ENCODE assay signal across 8 cellular contexts in genomic region chr1:145994391-145995120, GRCh38. TPM values are rescaled to one million over a fixed set of nuclear protein-coding genes. Genes with fewer than 3 reads are reported as not detected.
A peak's percentile ranks its signal among the peaks of the same experiment; 100 is the strongest.
DNase-seq lines count a peak whose midpoint lies in the region; ATAC-seq and TF ChIP-seq lines count a peak whose summit lies in the region.

No MANE protein-coding gene starts in this region.

- H3K27ac ChIP-seq in esophagus (ENCODE audit: low read depth in 2 of 2, low read length in 1 of 2), result peak overlapping the region; percentile 80 to 89

- H3K4me3 ChIP-seq in esophagus (ENCODE audit: low read depth in 1 of 2, low read length in 2 of 2), result peak overlapping the region; percentile 82 to 88
- H3K4me3 ChIP-seq in retinal pigment epithelial cell (ENCODE audit: low read length), result peak overlapping the region; percentile 98

- H3K27me3 ChIP-seq in esophagus (ENCODE audit: control insufficient read depth in 1 of 2, insufficient read depth in 2 of 2, low read length in 2 of 2), result no peaks in the 10 kb centered on the region

- no peak for ATAC-seq in activated B cell treated with CpG ODN at 0.5 μM for 24 hours (ENCODE audit: low read depth)
- no peak for ATAC-seq in GM18867 (IDR thresholded peaks at IDR 0.05; ENCODE audit: unreplicated experiment)
- ATAC-seq in GM21390 (IDR thresholded peaks at IDR 0.05; ENCODE audit: unreplicated experiment), result no peak

- H3K9me3 Mint-ChIP-seq in activated B cell treated with CpG ODN at 0.5 μM for 24 hours, result no peaks in the 10 kb centered on the region

- H3K36me3 Mint-ChIP-seq in activated B cell treated with CpG ODN at 0.5 μM for 24 hours (ENCODE audit: low read depth), result peaks cover 54% of the 10 kb centered on the region

- H3K9me3 ChIP-seq in esophagus (ENCODE audit: control insufficient read depth in 2 of 2, insufficient read depth in 1 of 2, low read depth in 1 of 2, low read length in 1 of 2), result no peaks in the 10 kb centered on the region

- H3K4me3 Mint-ChIP-seq in activated B cell treated with CpG ODN at 0.5 μM for 24 hours, result peak overlapping the region; percentile 88

- H3K4me1 Mint-ChIP-seq in activated B cell treated with CpG ODN at 0.5 μM for 24 hours, result peaks cover 76% of the 10 kb centered on the region

- intact Hi-C loops in activated B cell treated with CpG ODN at 0.5 μM for 24 hours (cut with micrococcal nuclease), result loop anchor here (1.0 to 5.0 kb wide), 2 partner anchors 32 to 67 kb away; partner anchors contain the start of genes ANKRD34A, POLR3GL and RBM8A

- H3K27me3 Mint-ChIP-seq in activated B cell treated with CpG ODN at 0.5 μM for 24 hours, result no peaks in the 10 kb centered on the region

- peaks cover 0 to 4% of the 10 kb centered on the region in 2 donors for H3K4me1 ChIP-seq in esophagus (ENCODE audit: control insufficient read depth in 2 of 2, insufficient read depth in 2 of 2, low read length in 1 of 2)

- DNase-seq in NCI-H1105 treated with DMSO at 0.1 percent for 48 hours (lab: John Stamatoyannopoulos, UW), result peak; percentile 17
- DNase-seq in NCI-H1105 (lab: John Stamatoyannopoulos, UW), result no peak
- DNase-seq in activated B cell treated with CpG ODN at 0.5 μM for 24 hours, result no peak
- DNase-seq in retinal pigment epithelial cell (ENCODE audit: low read depth), result no peak
- no peak for DNase-seq in NCI-H748 (lab: John Stamatoyannopoulos, UW; ENCODE audit: unreplicated experiment)

- POLR2A ChIA-PET in activated B cell treated with CpG ODN at 0.5 μM for 24 hours (lab: Charles Lee), result interaction anchor here (0.5 to 12.7 kb wide), 8 partner anchors 10 to 81 kb away, joined by 3 to 579 read pairs (median 4); partner anchors contain the start of gene RBM8A

- H3K36me3 ChIP-seq in esophagus (ENCODE audit: control insufficient read depth in 2 of 2, insufficient read depth in 2 of 2, low read length in 1 of 2), result peaks cover 11 to 13% of the 10 kb centered on the region in 2 donors

- peak overlapping the region; percentile 97 for H3K27ac Mint-ChIP-seq in activated B cell treated with CpG ODN at 0.5 μM for 24 hours

- WGBS in esophagus, 2 donors, result 6 to 11% methylated on average over 10 of the region's 10 CpGs

- CTCF ChIA-PET in activated B cell treated with CpG ODN at 0.5 μM for 24 hours (lab: Charles Lee), result interaction anchor here (1.0 to 4.0 kb wide), 4 partner anchors 13 to 16 kb away, joined by 4 to 52 read pairs (median 6); no protein-coding TSS in a partner anchor

- TF ChIP-seq CTCF in activated B cell treated with CpG ODN at 0.5 μM for 24 hours (IDR thresholded peaks at IDR 0.05), result no peak
- TF ChIP-seq CTCF in retinal pigment epithelial cell (conservative IDR thresholded peaks at IDR 0.05; ENCODE audit: low read depth, low read length), result no peak

RNA-seq across cellular contexts. Expression of gene TXNIP, which starts 1.8 kb away (rescaled TPM):
- total RNA-seq in activated B cell treated with CpG ODN at 0.5 μM for 24 hours, result 300 and 306 TPM in 2 replicates
- 100 to 1,000 TPM in 1 of 2 donors, 10 to 100 TPM in 1; 77.5 to 235 TPM for polyA plus RNA-seq in esophagus

RNA-seq across cellular contexts. Expression of gene HJV, which starts 27.0 kb away (rescaled TPM):
- total RNA-seq in activated B cell treated with CpG ODN at 0.5 μM for 24 hours, result not detected in 2 replicates
- not detected for polyA plus RNA-seq in esophagus

RNA-seq across cellular contexts. Expression of gene POLR3GL, which starts 30.1 kb away (rescaled TPM):
- 22.7 and 23.7 TPM in 2 replicates for total RNA-seq in activated B cell treated with CpG ODN at 0.5 μM for 24 hours
- 10 to 100 TPM; 12.8 to 13.7 TPM for polyA plus RNA-seq in esophagus

RNA-seq across cellular contexts. Expression of gene ANKRD34A, which starts 30.2 kb away (rescaled TPM):
- total RNA-seq in activated B cell treated with CpG ODN at 0.5 μM for 24 hours, result 1.4 and 2.4 TPM in 2 replicates
- under 1 TPM; 0.27 to 0.47 TPM for polyA plus RNA-seq in esophagus

RNA-seq across cellular contexts. Expression of gene LIX1L, which starts 36.7 kb away (rescaled TPM):
- total RNA-seq in activated B cell treated with CpG ODN at 0.5 μM for 24 hours, result 30.1 and 31.7 TPM in 2 replicates
- polyA plus RNA-seq in esophagus, result 1 to 10 TPM; 2.1 to 2.9 TPM
